In the genomic region with DNA sequence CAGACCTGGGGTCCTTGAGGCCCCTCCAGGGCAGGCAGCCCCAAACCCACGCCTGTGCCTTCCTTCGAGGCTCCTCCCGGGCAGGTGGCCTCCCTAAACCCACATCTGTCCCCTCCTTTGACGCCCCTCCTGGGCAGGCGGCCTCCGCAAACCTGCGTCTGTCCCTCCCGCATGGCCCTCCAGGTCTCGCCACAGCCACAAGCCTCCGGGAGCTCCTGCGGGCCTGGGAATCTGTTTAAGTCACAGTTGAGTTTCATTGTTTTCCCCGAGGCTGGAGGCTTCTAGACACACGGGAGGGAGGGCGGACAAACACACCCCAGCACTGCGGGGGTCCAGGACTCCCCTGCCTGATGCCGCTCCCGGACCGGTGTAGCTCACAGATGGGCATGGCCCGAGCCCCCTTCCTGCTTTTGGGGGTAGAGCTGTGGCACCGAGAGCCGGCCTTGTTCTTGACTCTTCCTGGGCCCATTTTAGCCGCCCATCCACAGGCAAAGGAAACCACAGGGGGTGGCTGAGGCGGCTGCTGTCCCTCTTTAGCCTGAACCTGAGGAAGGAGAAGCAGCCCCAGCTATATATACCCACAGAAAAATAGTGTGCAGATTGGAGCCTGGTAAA, we compare ENCODE assay signal across 17 cellular contexts. TPM values are rescaled to one million over a fixed set of nuclear protein-coding genes. Genes with fewer than 3 reads are reported as not detected.
A peak's percentile ranks its signal among the peaks of the same experiment; 100 is the strongest.
DNase-seq lines count a peak whose midpoint lies in the region; ATAC-seq lines count a peak whose summit lies in the region.
"Had no signal": no experiment of that assay in that cellular context is flagged by ENCODE, and none has a peak within 500 bp of the region (broad histone marks: within the 10 kb centered on the region; RNA-seq: fewer than 3 reads in every experiment).

No MANE protein-coding gene starts in this region.

- peak overlapping the region in 1 of 7 donors; percentile 32 for H3K4me3 Mint-ChIP-seq in CD8-positive, alpha-beta memory T cell
- peak overlapping the region in 1 of 2 donors; percentile 75 for H3K4me3 Mint-ChIP-seq in effector memory CD8-positive, alpha-beta T cell
- no peak overlapping the region for H3K4me3 Mint-ChIP-seq in activated naive CD8-positive, alpha-beta T cell treated with anti-CD3 and anti-CD28 coated beads for 36 hours

- 86% methylated on average over 23 of the region's 23 CpGs for WGBS in right cardiac atrium

- no peaks in the 10 kb centered on the region for H3K9me3 Mint-ChIP-seq in CD8-positive, alpha-beta memory T cell
- H3K9me3 Mint-ChIP-seq in effector memory CD8-positive, alpha-beta T cell = no peaks in the 10 kb centered on the region
- no peaks in the 10 kb centered on the region for H3K9me3 Mint-ChIP-seq in activated naive CD8-positive, alpha-beta T cell treated with anti-CD3 and anti-CD28 coated beads for 36 hours
- H3K9me3 Mint-ChIP-seq: nephron had no signal

- peaks cover 0 to 16% (median 0%) of the 10 kb centered on the region in 3 donors for H3K36me3 Mint-ChIP-seq in CD8-positive, alpha-beta memory T cell
- peaks cover 32% of the 10 kb centered on the region for H3K36me3 Mint-ChIP-seq in effector memory CD8-positive, alpha-beta T cell (ENCODE audit: insufficient read depth)
- H3K36me3 Mint-ChIP-seq in activated naive CD8-positive, alpha-beta T cell treated with anti-CD3 and anti-CD28 coated beads for 36 hours = no peaks in the 10 kb centered on the region

- POLR2A ChIA-PET in CD8-positive, alpha-beta memory T cell (lab: Charles Lee) = no interaction called here

- H3K27ac Mint-ChIP-seq in CD8-positive, alpha-beta memory T cell = peak overlapping the region in 6 of 8 donors; percentile 45 to 79 (median 70)
- H3K27ac Mint-ChIP-seq in effector memory CD8-positive, alpha-beta T cell = peak overlapping the region; percentile 58 to 91
- no peak overlapping the region for H3K27ac Mint-ChIP-seq in activated naive CD8-positive, alpha-beta T cell treated with anti-CD3 and anti-CD28 coated beads for 36 hours

- H3K4me3 ChIP-seq in CD8-positive, alpha-beta memory T cell (ENCODE audit: low read length) = no peak overlapping the region
- H3K4me3 ChIP-seq in rectal smooth muscle tissue (ENCODE audit: low read length) = no peak overlapping the region
- H3K4me3 ChIP-seq in right cardiac atrium (ENCODE audit: low read length) = no peak overlapping the region
- H3K4me3 ChIP-seq: ascending aorta, lung, Peyer's patch had no signal

- H3K27me3 Mint-ChIP-seq in CD8-positive, alpha-beta memory T cell = no peaks in the 10 kb centered on the region
- no peaks in the 10 kb centered on the region for H3K27me3 Mint-ChIP-seq in effector memory CD8-positive, alpha-beta T cell
- no peaks in the 10 kb centered on the region for H3K27me3 Mint-ChIP-seq in activated naive CD8-positive, alpha-beta T cell treated with anti-CD3 and anti-CD28 coated beads for 36 hours

- no peak overlapping the region for H3K27ac ChIP-seq in CD8-positive, alpha-beta memory T cell (ENCODE audit: low read depth, low read length)
- H3K27ac ChIP-seq in rectal smooth muscle tissue (ENCODE audit: low read depth, low read length) = peak overlapping the region; percentile 86
- H3K27ac ChIP-seq in right cardiac atrium (ENCODE audit: low read length) = no peak overlapping the region
- H3K27ac ChIP-seq: ascending aorta had no signal

- H3K9me3 ChIP-seq in CD8-positive, alpha-beta memory T cell (ENCODE audit: low read length) = no peaks in the 10 kb centered on the region
- H3K9me3 ChIP-seq in right cardiac atrium (ENCODE audit: control insufficient read depth, low read length) = no peaks in the 10 kb centered on the region
- H3K9me3 ChIP-seq: ascending aorta, Peyer's patch had no signal

- CTCF ChIA-PET in CD8-positive, alpha-beta memory T cell (lab: Charles Lee) = interaction anchor here (1.4 kb wide), 1 partner anchor 18 kb away, joined by 3 read pairs; no protein-coding TSS in a partner anchor

- H3K27me3 ChIP-seq in CD8-positive, alpha-beta memory T cell (ENCODE audit: insufficient read depth, low read length, poor library complexity, severe bottlenecking) = no peaks in the 10 kb centered on the region
- H3K27me3 ChIP-seq in rectal smooth muscle tissue (ENCODE audit: control insufficient read depth, insufficient read depth, low read length) (no peaks in the 10 kb centered on the region), right cardiac atrium (ENCODE audit: control insufficient read depth, insufficient read depth) (no peaks in the 10 kb centered on the region)
- H3K27me3 ChIP-seq: ascending aorta, Peyer's patch had no signal

- no peaks in the 10 kb centered on the region for H3K36me3 ChIP-seq in CD8-positive, alpha-beta memory T cell (ENCODE audit: insufficient read depth, low read length)
- no peaks in the 10 kb centered on the region for H3K36me3 ChIP-seq in rectal smooth muscle tissue (ENCODE audit: control insufficient read depth, insufficient read depth, low read length)
- H3K36me3 ChIP-seq: ascending aorta, Peyer's patch had no signal

- DNase-seq in CD8-positive, alpha-beta memory T cell = no peak
- peak; percentile 23 for DNase-seq in MV-4-11 (lab: John Stamatoyannopoulos, UW)
- DNase-seq in effector memory CD8-positive, alpha-beta T cell = no peak
- no peak for DNase-seq in NK-92 treated with Interleukin-12 subunit alpha and Interleukin-12 subunit beta, amount 100 ng/mL, for 24 hours (lab: John Stamatoyannopoulos, UW)
- DNase-seq in D341Med (ENCODE audit: low spot score) = no peak
- no peak for DNase-seq in right cardiac atrium
- no peak for DNase-seq in activated naive CD8-positive, alpha-beta T cell treated with anti-CD3 and anti-CD28 coated beads for 36 hours
- DNase-seq: activated gamma-delta T cell treated with Interleukin-2 at 50 U/mL for 16 hours, DMS153, NCI-H2081, NCI-H526, Peyer's patch had no signal

- H3K4me1 Mint-ChIP-seq in CD8-positive, alpha-beta memory T cell = peaks cover 39 to 67% (median 44%) of the 10 kb centered on the region in 3 donors
- H3K4me1 Mint-ChIP-seq in effector memory CD8-positive, alpha-beta T cell (ENCODE audit: low read depth in 2 of 2) = peaks cover 49 to 67% of the 10 kb centered on the region in 2 donors
- H3K4me1 Mint-ChIP-seq in activated naive CD8-positive, alpha-beta T cell treated with anti-CD3 and anti-CD28 coated beads for 36 hours = peaks cover 29% of the 10 kb centered on the region

- no peak for ATAC-seq in effector memory CD8-positive, alpha-beta T cell (replicated peaks)
- ATAC-seq in right cardiac atrium = no peak
- ATAC-seq: HepG2 had no signal

- intact Hi-C loops in right cardiac atrium (cut with DNase I) = no loop called here

- H3K9ac ChIP-seq in rectal smooth muscle tissue (ENCODE audit: low read length) = no peak overlapping the region

- H3K4me1 ChIP-seq in CD8-positive, alpha-beta memory T cell (ENCODE audit: insufficient read depth, low read length) = peaks cover 50% of the 10 kb centered on the region
- H3K4me1 ChIP-seq in rectal smooth muscle tissue (ENCODE audit: control insufficient read depth, insufficient read depth, low read length) (peaks cover 81% of the 10 kb centered on the region), right cardiac atrium (ENCODE audit: control insufficient read depth, insufficient read depth, low read length) (peaks cover 8% of the 10 kb centered on the region)

RNA-seq across cellular contexts. Expression of gene PIEZO1, which starts 7.1 kb away (rescaled TPM):
- total RNA-seq in CD8-positive, alpha-beta memory T cell = 100 to 1,000 TPM; 215 to 230 TPM
- 58.4 TPM for polyA plus RNA-seq in CD8-positive, alpha-beta memory T cell
- 10 to 100 TPM; 21.7 to 45.6 (median 29.8) TPM for total RNA-seq in right cardiac atrium
- polyA plus RNA-seq in right cardiac atrium = 37.3 TPM
- total RNA-seq in activated naive CD8-positive, alpha-beta T cell treated with anti-CD3 and anti-CD28 coated beads for 36 hours = 10 to 100 TPM; 86.7 to 87.0 TPM

RNA-seq across cellular contexts. Expression of gene CDT1, which starts 25.7 kb away (rescaled TPM):
- 100 to 1,000 TPM in 1 of 2 experiments, 10 to 100 TPM in 1; 97.6 to 106 TPM for total RNA-seq in CD8-positive, alpha-beta memory T cell
- polyA plus RNA-seq in CD8-positive, alpha-beta memory T cell = 0.26 TPM
- 1 to 10 TPM in 2 of 4 donors, under 1 TPM in 2; 0.57 to 3.1 (median 1.1) TPM for total RNA-seq in right cardiac atrium
- polyA plus RNA-seq in right cardiac atrium = 0.27 TPM
- total RNA-seq in activated naive CD8-positive, alpha-beta T cell treated with anti-CD3 and anti-CD28 coated beads for 36 hours = 100 to 1,000 TPM; 156 to 158 TPM
- total RNA-seq: ascending aorta had no signal

RNA-seq across cellular contexts. Expression of gene APRT, which starts 33.8 kb away (rescaled TPM):
- total RNA-seq in CD8-positive, alpha-beta memory T cell = 100 to 1,000 TPM; 338 to 348 TPM
- 490 TPM for polyA plus RNA-seq in CD8-positive, alpha-beta memory T cell
- total RNA-seq in right cardiac atrium = 10 to 100 TPM; 40.8 to 65.8 (median 50.7) TPM
- 82.0 TPM for polyA plus RNA-seq in right cardiac atrium
- total RNA-seq in activated naive CD8-positive, alpha-beta T cell treated with anti-CD3 and anti-CD28 coated beads for 36 hours = 100 to 1,000 TPM; 241 to 272 TPM

Comparison
In these comparisons a context has a peak if more than half of its experiments do, and no peak if none do; other contexts are left out.
1. RNA of gene CDT1, which starts 25.7 kb away (total RNA-seq): 156 to 158 TPM in activated naive CD8-positive, alpha-beta T cell treated with anti-CD3 and anti-CD28 coated beads for 36 hours and 97.6 to 106 TPM in CD8-positive, alpha-beta memory T cell; 0.57 to 3.1 TPM in right cardiac atrium; every median in the first group is over 10 times any median in the second.